Comparison of ENCODE assay signal across 1 cellular context in the genomic region with DNA sequence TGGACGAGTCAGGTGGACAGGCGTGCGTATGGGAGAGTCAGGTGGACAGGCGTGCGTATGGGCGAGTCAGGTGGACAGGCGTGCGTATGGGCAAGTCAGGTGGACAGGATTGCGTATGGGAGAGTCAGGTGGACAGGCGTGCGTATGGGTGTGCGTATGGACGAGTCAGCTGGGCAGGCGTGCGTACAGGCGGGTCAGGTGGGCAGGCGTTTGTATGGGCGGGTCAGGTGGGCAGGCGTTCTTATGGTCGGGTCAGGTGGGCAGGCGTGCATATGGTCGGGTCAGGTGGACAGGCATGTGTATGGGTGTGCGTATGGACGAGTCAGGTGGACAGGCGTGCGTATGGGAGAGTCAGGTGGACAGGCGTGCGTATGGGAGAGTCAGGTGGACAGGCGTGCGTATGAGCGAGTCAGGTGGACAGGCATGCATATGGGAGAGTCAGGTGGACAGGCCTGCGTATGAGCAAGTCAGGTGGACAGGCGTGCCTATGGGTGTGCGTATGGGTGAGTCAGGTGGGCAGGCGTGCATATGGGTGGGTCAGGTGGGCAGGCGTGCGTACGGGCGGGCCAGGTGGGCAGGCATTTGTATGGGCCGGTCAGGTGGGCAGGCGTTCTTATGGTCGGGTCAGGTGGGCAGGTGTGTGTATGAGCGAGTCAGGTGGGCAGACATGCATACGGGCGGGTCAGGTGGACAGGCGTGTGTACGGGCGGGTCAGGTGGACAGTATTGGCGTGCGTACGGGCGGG.
TF ChIP-seq lines count a peak whose summit lies in the region.

No MANE protein-coding gene starts in this region.

TF ChIP-seq in GM12878, 131 proteins besides CTCF, POLR2A, EP300 and RAD21:
- TF ChIP-seq, protein P1, sequence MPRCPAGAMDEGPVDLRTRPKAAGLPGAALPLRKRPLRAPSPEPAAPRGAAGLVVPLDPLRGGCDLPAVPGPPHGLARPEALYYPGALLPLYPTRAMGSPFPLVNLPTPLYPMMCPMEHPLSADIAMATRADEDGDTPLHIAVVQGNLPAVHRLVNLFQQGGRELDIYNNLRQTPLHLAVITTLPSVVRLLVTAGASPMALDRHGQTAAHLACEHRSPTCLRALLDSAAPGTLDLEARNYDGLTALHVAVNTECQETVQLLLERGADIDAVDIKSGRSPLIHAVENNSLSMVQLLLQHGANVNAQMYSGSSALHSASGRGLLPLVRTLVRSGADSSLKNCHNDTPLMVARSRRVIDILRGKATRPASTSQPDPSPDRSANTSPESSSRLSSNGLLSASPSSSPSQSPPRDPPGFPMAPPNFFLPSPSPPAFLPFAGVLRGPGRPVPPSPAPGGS (IDR thresholded peaks at IDR 0.05; ENCODE audit: borderline replicate concordance, insufficient read depth, low read depth, low read length, poor library complexity, severe bottlenecking): peak; percentile 29
- 0 out of 2 replicates have a peak, but pooled peaks have one; percentile 49 for TF ChIP-seq TCF3 (IDR thresholded peaks at IDR 0.05; ENCODE audit: borderline replicate concordance, insufficient read depth, low read depth, low read length)
